In the genomic region with DNA sequence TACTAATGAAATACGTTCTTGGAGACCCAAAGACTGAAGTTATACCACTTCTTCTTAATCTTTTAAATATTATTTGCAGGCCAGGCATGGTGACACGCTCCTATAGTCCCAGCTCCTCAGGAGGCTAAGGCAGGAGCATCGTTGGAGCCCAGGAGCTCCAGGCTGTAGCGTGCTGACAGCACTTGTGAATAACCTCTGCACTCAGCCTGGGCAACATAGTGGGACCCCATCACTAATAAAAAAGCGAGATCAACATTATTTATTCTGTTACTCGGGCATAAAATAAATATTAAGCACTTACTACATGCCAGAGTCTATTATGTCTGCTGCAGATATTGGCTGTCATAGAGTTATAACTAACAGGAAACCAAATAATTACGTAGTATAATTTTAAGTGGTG, we compare ENCODE assay signal across 8 cellular contexts. TPM values are rescaled to one million over a fixed set of nuclear protein-coding genes. Genes with fewer than 3 reads are reported as not detected.
DNase-seq lines count a peak whose midpoint lies in the region; ATAC-seq and TF ChIP-seq lines count a peak whose summit lies in the region.

No MANE protein-coding gene starts in this region.

- TF ChIP-seq POLR2A in gastrocnemius medialis (IDR thresholded peaks at IDR 0.05) = no peak

- no peaks in the 10 kb centered on the region for H3K9me3 ChIP-seq in SJSA1 (replicated peaks)
- H3K9me3 ChIP-seq in gastrocnemius medialis = no peaks in the 10 kb centered on the region

- H3K4me1 ChIP-seq in SJSA1 (replicated peaks) (no peaks in the 10 kb centered on the region), gastrocnemius medialis (peaks cover 27 to 35% of the 10 kb centered on the region in 2 donors)

- H3K27ac ChIP-seq in SJSA1 (no peak overlapping the region), gastrocnemius medialis (peak overlapping the region; percentile 91 to 94 (median 94))

- no peaks in the 10 kb centered on the region for H3K27me3 ChIP-seq in SJSA1 (replicated peaks)
- H3K27me3 ChIP-seq in gastrocnemius medialis = no peaks in the 10 kb centered on the region

- H3K36me3 ChIP-seq in SJSA1 = peaks cover 9% of the 10 kb centered on the region
- H3K36me3 ChIP-seq in gastrocnemius medialis = peaks cover 0 to 6% of the 10 kb centered on the region in 2 donors

- intact Hi-C loops in gastrocnemius medialis (cut with DNase I; ENCODE audit: low total_unique reads) = loop anchor here (5.0 kb wide), 1 partner anchor 121 kb away; the partner anchor contains the start of gene CEP295

- TF ChIP-seq CTCF in fibroblast of the aortic adventitia (IDR thresholded peaks at IDR 0.05; ENCODE audit: insufficient read depth, low read length) (no peak), gastrocnemius medialis (IDR thresholded peaks at IDR 0.05 in 4 of 5, conservative IDR thresholded peaks at IDR 0.05 in 1 of 5) (no peak)

- in situ Hi-C loops in gastrocnemius medialis (cut with MboI; ENCODE audit: low sequenced_read_pairs in 4 of 4) = loop anchor here in 2 of 4 donors (25.0 kb wide), 1 partner anchor 704 kb away; the partner anchor contains the start of genes ANKRD49 (in 2 of the 2) and MRE11 (in 2 of the 2)

- peak overlapping the region; percentile 96 for H3K4me3 ChIP-seq in GM08714 (ENCODE audit: low read length)
- H3K4me3 ChIP-seq in SJSA1 = peak overlapping the region; percentile 67
- H3K4me3 ChIP-seq in fibroblast of the aortic adventitia (ENCODE audit: low read depth, low read length) = peak overlapping the region; percentile 97
- peak overlapping the region; percentile 73 to 98 (median 91) for H3K4me3 ChIP-seq in gastrocnemius medialis

- DNase-seq in SJSA1 (ENCODE audit: low read depth in 1 of 2, low spot score in 2 of 2) = no peak
- DNase-seq in fibroblast of the aortic adventitia (ENCODE audit: low read depth) = no peak
- DNase-seq in gastrocnemius medialis = no peak
- no peak for DNase-seq in foreskin melanocyte

- no peak for ATAC-seq in gastrocnemius medialis
- ATAC-seq in GM18870 (IDR thresholded peaks at IDR 0.05; ENCODE audit: unreplicated experiment) = no peak
- no peak for ATAC-seq in HG02981 (IDR thresholded peaks at IDR 0.05; ENCODE audit: unreplicated experiment)
- ATAC-seq in GM19455 (IDR thresholded peaks at IDR 0.05; ENCODE audit: unreplicated experiment) = no peak

RNA-seq across cellular contexts. Expression of gene MED17, which starts 0.7 kb away (rescaled TPM):
- total RNA-seq in SJSA1 (2014; rRNA removed; shearing (Covaris generic)) = 14.3 and 18.2 TPM in 2 replicates
- total RNA-seq in fibroblast of the aortic adventitia (ENCODE audit: low replicate concordance) = 23.4 and 30.3 TPM in 2 replicates
- 10 to 100 TPM; 12.3 to 14.0 (median 13.4) TPM for total RNA-seq in gastrocnemius medialis

RNA-seq across cellular contexts. Expression of gene C11orf54, which starts 41.9 kb away (rescaled TPM):
- 12.8 and 19.8 TPM in 2 replicates for total RNA-seq in SJSA1 (2014; rRNA removed; shearing (Covaris generic))
- total RNA-seq in fibroblast of the aortic adventitia (ENCODE audit: low replicate concordance) (30.6 and 44.0 TPM in 2 replicates), gastrocnemius medialis (10 to 100 TPM; 33.3 to 71.0 (median 42.0) TPM)

RNA-seq across cellular contexts. Expression of gene TAF1D, which starts 42.1 kb away (rescaled TPM):
- 72.6 and 90.6 TPM in 2 replicates for total RNA-seq in SJSA1 (2014; rRNA removed; shearing (Covaris generic))
- 160 and 233 TPM in 2 replicates for total RNA-seq in fibroblast of the aortic adventitia (ENCODE audit: low replicate concordance)
- 10 to 100 TPM; 42.6 to 85.5 (median 55.0) TPM for total RNA-seq in gastrocnemius medialis
